18 cellular contexts compared by ENCODE assay signal in genomic region chr6:163289445-163289844, GRCh38.
DNase-seq lines count a peak whose midpoint lies in the region; ATAC-seq lines count a peak whose summit lies in the region.
"Had no signal": no experiment of that assay in that cellular context is flagged by ENCODE, and none has a peak within 500 bp of the region (broad histone marks: within the 10 kb centered on the region; RNA-seq: fewer than 3 reads in every experiment).

No MANE protein-coding gene starts in this region.

- H3K14ac ChIP-seq in trophoblast cell (ENCODE audit: low read length) = no peak overlapping the region

- H3K36me3 Mint-ChIP-seq in natural killer cell treated with Interleukin-12 subunit alpha and Interleukin-12 subunit beta and Interleukin-15 and Interleukin-18, amount 100 ng/mL, for 72 hours = no peaks in the 10 kb centered on the region
- H3K36me3 Mint-ChIP-seq: CD4-positive, CD25-positive, alpha-beta regulatory T cell; CD8-positive, alpha-beta memory T cell had no signal

- no peaks in the 10 kb centered on the region for H3K79me2 ChIP-seq in trophoblast cell (ENCODE audit: control insufficient read depth, insufficient read depth, low read length, poor library complexity)

- H3K4ac ChIP-seq in trophoblast cell (ENCODE audit: low read depth, low read length) = no peak overlapping the region

- no peaks in the 10 kb centered on the region for H3K27me3 ChIP-seq in right cardiac atrium (ENCODE audit: control insufficient read depth, insufficient read depth)
- no peaks in the 10 kb centered on the region for H3K27me3 ChIP-seq in skeletal muscle tissue (ENCODE audit: control insufficient read depth in 3 of 3, insufficient read depth in 3 of 3, low read length in 3 of 3)
- no peaks in the 10 kb centered on the region for H3K27me3 ChIP-seq in trophoblast cell (ENCODE audit: insufficient read depth, low read length)
- H3K27me3 ChIP-seq: BE2C had no signal

- DNase-seq in Right ventricle myocardium superior (no peak), left cardiac atrium (no peak), right cardiac atrium (no peak), NCI-H1417 treated with DMSO at 0.1 percent for 48 hours (lab: John Stamatoyannopoulos, UW) (no peak), trophoblast cell (no peak)
- DNase-seq in natural killer cell treated with Interleukin-12 subunit alpha and Interleukin-12 subunit beta and Interleukin-15 and Interleukin-18, amount 100 ng/mL, for 72 hours (ENCODE audit: low spot score) = no peak
- DNase-seq: BE2C; C1 segment of cervical spinal cord; CD4-positive, CD25-positive, alpha-beta regulatory T cell; CD8-positive, alpha-beta memory T cell; COR-L47; DMS 273 treated with DMSO at 0.1 percent for 48 hours; DMS53; DND-41; EL; H9 had no signal

- peaks cover 0 to 7% of the 10 kb centered on the region in 2 donors for H3K27me3 Mint-ChIP-seq in natural killer cell treated with Interleukin-12 subunit alpha and Interleukin-12 subunit beta and Interleukin-15 and Interleukin-18, amount 100 ng/mL, for 72 hours

- H3K4me2 ChIP-seq in trophoblast cell (ENCODE audit: low read length) = no peak overlapping the region

- H3K4me3 ChIP-seq in right cardiac atrium (ENCODE audit: low read length) (no peak overlapping the region), skeletal muscle tissue (ENCODE audit: low read length in 3 of 3) (peak overlapping the region in 1 of 3 donors; percentile 45), trophoblast cell (ENCODE audit: low read depth, low read length) (no peak overlapping the region)
- H3K4me3 ChIP-seq: GM12878 had no signal

- H4K91ac ChIP-seq in trophoblast cell (ENCODE audit: low read depth, low read length) = no peak overlapping the region

- no peak overlapping the region for H2BK5ac ChIP-seq in trophoblast cell (ENCODE audit: low read depth, low read length, poor library complexity)

- no peak overlapping the region for H2BK12ac ChIP-seq in trophoblast cell (ENCODE audit: low read length)

- no peak overlapping the region for H2AK5ac ChIP-seq in trophoblast cell (ENCODE audit: low read length)

- H3K27ac ChIP-seq in right cardiac atrium (ENCODE audit: low read length) (peak overlapping the region; percentile 71), skeletal muscle tissue (ENCODE audit: low read depth, low read length) (peak overlapping the region; percentile 85), trophoblast cell (ENCODE audit: low read depth, low read length) (no peak overlapping the region)

- no peak overlapping the region for H2AFZ ChIP-seq in trophoblast cell (ENCODE audit: insufficient read depth, low read length, poor library complexity)

- no peak overlapping the region for H3K4me3 Mint-ChIP-seq in natural killer cell treated with Interleukin-12 subunit alpha and Interleukin-12 subunit beta and Interleukin-15 and Interleukin-18, amount 100 ng/mL, for 72 hours
- H3K4me3 Mint-ChIP-seq: CD4-positive, CD25-positive, alpha-beta regulatory T cell; CD8-positive, alpha-beta memory T cell; H9 had no signal

- H3K23ac ChIP-seq in trophoblast cell (ENCODE audit: low read length) = no peak overlapping the region

- no peaks in the 10 kb centered on the region for H3K4me1 Mint-ChIP-seq in natural killer cell treated with Interleukin-12 subunit alpha and Interleukin-12 subunit beta and Interleukin-15 and Interleukin-18, amount 100 ng/mL, for 72 hours (ENCODE audit: low read depth in 2 of 2)
- H3K4me1 Mint-ChIP-seq: CD4-positive, CD25-positive, alpha-beta regulatory T cell; CD8-positive, alpha-beta memory T cell had no signal

- no peak overlapping the region for H3K27ac Mint-ChIP-seq in natural killer cell treated with Interleukin-12 subunit alpha and Interleukin-12 subunit beta and Interleukin-15 and Interleukin-18, amount 100 ng/mL, for 72 hours
- H3K27ac Mint-ChIP-seq: CD4-positive, CD25-positive, alpha-beta regulatory T cell; H9 had no signal

- no peak overlapping the region for H4K8ac ChIP-seq in trophoblast cell (ENCODE audit: low read depth, low read length)

- H2BK120ac ChIP-seq in trophoblast cell (ENCODE audit: insufficient read depth, low read length, poor library complexity) = no peak overlapping the region

- H3K4me1 ChIP-seq in right cardiac atrium (ENCODE audit: control insufficient read depth, insufficient read depth, low read length) (no peaks in the 10 kb centered on the region), skeletal muscle tissue (ENCODE audit: control insufficient read depth in 3 of 3, insufficient read depth in 3 of 3, low read length in 3 of 3) (peaks cover 4 to 23% (median 23%) of the 10 kb centered on the region in 3 donors), trophoblast cell (ENCODE audit: control insufficient read depth in 1 of 2, insufficient read depth in 2 of 2, low read length in 2 of 2) (no peaks in the 10 kb centered on the region)
- H3K4me1 ChIP-seq: BE2C had no signal

- H3K9me3 Mint-ChIP-seq in natural killer cell treated with Interleukin-12 subunit alpha and Interleukin-12 subunit beta and Interleukin-15 and Interleukin-18, amount 100 ng/mL, for 72 hours = no peaks in the 10 kb centered on the region
- H3K9me3 Mint-ChIP-seq: CD4-positive, CD25-positive, alpha-beta regulatory T cell; CD8-positive, alpha-beta memory T cell; H9 had no signal

- no peak overlapping the region for H4K12ac ChIP-seq in trophoblast cell (ENCODE audit: low read depth, low read length)

- H3K79me1 ChIP-seq in trophoblast cell (ENCODE audit: low read length) = no peaks in the 10 kb centered on the region

- H3K9ac ChIP-seq in skeletal muscle tissue (ENCODE audit: low read depth in 1 of 3, low read length in 3 of 3) (peak overlapping the region; percentile 23 to 70 (median 67)), trophoblast cell (ENCODE audit: low read length) (no peak overlapping the region)

- H3K36me3 ChIP-seq in skeletal muscle tissue (ENCODE audit: control insufficient read depth in 3 of 3, insufficient read depth in 3 of 3, low read length in 3 of 3) = no peaks in the 10 kb centered on the region
- no peaks in the 10 kb centered on the region for H3K36me3 ChIP-seq in trophoblast cell (ENCODE audit: control insufficient read depth in 1 of 2, insufficient read depth in 2 of 2, low read length in 2 of 2)
- H3K36me3 ChIP-seq: BE2C had no signal

- no peak overlapping the region for H3K18ac ChIP-seq in trophoblast cell (ENCODE audit: low read length)

- ATAC-seq in Right ventricle myocardium superior (ENCODE audit: poor library complexity) (peak; percentile 89), left cardiac atrium (peak; percentile 74 to 80), right cardiac atrium (peak; percentile 75 to 77)
- no peak for ATAC-seq in natural killer cell treated with Interleukin-12 subunit alpha and Interleukin-12 subunit beta and Interleukin-15 and Interleukin-18, amount 100 ng/mL, for 72 hours
- ATAC-seq: GM12878 had no signal

- intact Hi-C loops in Right ventricle myocardium superior (cut with DNase I) = no loop called here
- intact Hi-C loops in left cardiac atrium (cut with DNase I) = no loop called here
- intact Hi-C loops in right cardiac atrium (cut with DNase I) = no loop called here

- 69% methylated on average over 4 of the region's 4 CpGs for WGBS in right cardiac atrium
- no CpG with 5 or more reads among the region's 4 CpGs for WGBS in trophoblast cell (ENCODE audit: extremely low coverage, insufficient coverage, insufficient read length)

- H3K9me3 ChIP-seq in right cardiac atrium (ENCODE audit: control insufficient read depth, low read length) (no peaks in the 10 kb centered on the region), skeletal muscle tissue (ENCODE audit: control insufficient read depth in 3 of 3, low read length in 3 of 3) (no peaks in the 10 kb centered on the region), trophoblast cell (ENCODE audit: insufficient read depth, low read depth, low read length) (no peaks in the 10 kb centered on the region)
- H3K9me3 ChIP-seq: BE2C had no signal

Comparison
In these comparisons a context has a peak if more than half of its experiments do, and no peak if none do; other contexts are left out.
1. ATAC-seq: peak in Right ventricle myocardium superior (single experiment), left cardiac atrium (2 of 2) and right cardiac atrium (2 of 2); none in natural killer cell treated with Interleukin-12 subunit alpha and Interleukin-12 subunit beta and Interleukin-15 and Interleukin-18, amount 100 ng/mL, for 72 hours (0 of 2).